In genomic region chr12:40122842-40123241, GRCh38 we compare ENCODE assay signal across 18 cellular contexts. TPM values are rescaled to one million over a fixed set of nuclear protein-coding genes. Genes with fewer than 3 reads are reported as not detected.
DNase-seq lines count a peak whose midpoint lies in the region; ATAC-seq, FAIRE-seq and TF ChIP-seq lines count a peak whose summit lies in the region.
"Had no signal": no experiment of that assay in that cellular context is flagged by ENCODE, and none has a peak within 500 bp of the region (broad histone marks: within the 10 kb centered on the region; RNA-seq: fewer than 3 reads in every experiment).

No MANE protein-coding gene starts in this region.

- no peak overlapping the region for H3K4me2 ChIP-seq in A549
- H3K4me2 ChIP-seq in IMR-90 (ENCODE audit: low read depth, low read length) = no peak overlapping the region
- H3K4me2 ChIP-seq in H1 (ENCODE audit: insufficient read depth in 1 of 2, low read depth in 2 of 2, low read length in 2 of 2) = no peak overlapping the region
- H3K4me2 ChIP-seq: BLaER1 treated with 17β-estradiol and CSF1 and Interleukin-3, amounts not matched to agents 10 nM and 100 nM had no signal

- no peak overlapping the region for H4K91ac ChIP-seq in IMR-90 (ENCODE audit: insufficient read depth, low read depth, low read length)
- no peak overlapping the region for H4K91ac ChIP-seq in H1 (replicated peaks; ENCODE audit: insufficient read length, low read length)

- CTCF ChIA-PET in A549 (lab: Yijun Ruan, JAX) = no interaction called here
- CTCF ChIA-PET in IMR-90 (lab: Yijun Ruan, JAX) = interaction anchor here (1.0 kb wide), 1 partner anchor 15 kb away, joined by 3 read pairs; no protein-coding TSS in a partner anchor
- CTCF ChIA-PET in H1 (lab: Charles Lee; ENCODE audit: partially characterized antibody) = interaction anchor here (1.3 kb wide), 1 partner anchor 111 kb away, joined by 4 read pairs; no protein-coding TSS in a partner anchor

- no peaks in the 10 kb centered on the region for H3K79me2 ChIP-seq in H1 (ENCODE audit: control insufficient read depth in 1 of 2, insufficient read depth in 2 of 2, low read length in 2 of 2)

- H2BK12ac ChIP-seq in H1 (ENCODE audit: low read depth, low read length) = no peak overlapping the region

- in situ Hi-C loops in IMR-90 (cut with MboI; ENCODE audit: low sequenced_read_pairs) = loop anchor here (25.0 kb wide), 1 partner anchor 811 kb away; no protein-coding TSS in a partner anchor

- no peak overlapping the region for H2BK120ac ChIP-seq in IMR-90 (ENCODE audit: low read depth, low read length)
- H2BK120ac ChIP-seq in H1 (replicated peaks; ENCODE audit: low read depth, low read length) = no peak overlapping the region

- H2AK9ac ChIP-seq in IMR-90 (replicated peaks; ENCODE audit: low read depth, low read length, poor library complexity) = no peak overlapping the region

- TF ChIP-seq POLR2A in A549 (IDR thresholded peaks at IDR 0.05; ENCODE audit: low read length) = no peak
- no peak for TF ChIP-seq POLR2A in IMR-90 (IDR thresholded peaks at IDR 0.05; ENCODE audit: low read depth, low read length)
- TF ChIP-seq POLR2A in H1 (IDR thresholded peaks at IDR 0.05; ENCODE audit: control extremely low read depth in 1 of 2, low read depth in 2 of 2, low read length in 2 of 2) = no peak

- no TSS peak for BruUV-seq in IMR-90 (replicated peaks; lab: Mats Ljungman, UMichigan)

- no peaks in the 10 kb centered on the region for H3K4me1 ChIP-seq in A549
- no peaks in the 10 kb centered on the region for H3K4me1 ChIP-seq in IMR-90 (ENCODE audit: control insufficient read depth, insufficient read depth, low read length)
- no peaks in the 10 kb centered on the region for H3K4me1 ChIP-seq in H1 (replicated peaks in 1 of 4; ENCODE audit: control insufficient read depth in 3 of 4, insufficient read depth in 4 of 4, low read length in 3 of 4)
- H3K4me1 ChIP-seq: BLaER1 treated with 17β-estradiol and CSF1 and Interleukin-3, amounts not matched to agents 10 nM and 100 nM; Caco-2 had no signal

- TF ChIP-seq CTCF in A549 (IDR thresholded peaks at IDR 0.05) = no peak
- TF ChIP-seq CTCF in IMR-90 (conservative IDR thresholded peaks at IDR 0.05; ENCODE audit: low read depth, low read length) = no peak
- no peak for TF ChIP-seq CTCF in H1 (IDR thresholded peaks at IDR 0.05; ENCODE audit: control extremely low read depth in 1 of 3, insufficient read depth in 1 of 3, low read depth in 1 of 3, low read length in 3 of 3)

- TF ChIP-seq RAD21 in A549 (conservative IDR thresholded peaks at IDR 0.05 in 1 of 2, IDR thresholded peaks at IDR 0.05 in 1 of 2) (no peak), IMR-90 (IDR thresholded peaks at IDR 0.05; ENCODE audit: low read length) (no peak), H1 (IDR thresholded peaks at IDR 0.05 in 1 of 2, conservative IDR thresholded peaks at IDR 0.05 in 1 of 2; ENCODE audit: low read depth in 2 of 2, low read length in 2 of 2) (no peak)

- no peaks in the 10 kb centered on the region for H4K20me1 ChIP-seq in IMR-90 (ENCODE audit: insufficient read depth, low read length)
- no peaks in the 10 kb centered on the region for H4K20me1 ChIP-seq in H1 (replicated peaks in 1 of 2; ENCODE audit: control insufficient read depth in 1 of 2, insufficient read depth in 2 of 2, low read length in 2 of 2)
- H4K20me1 ChIP-seq: BLaER1 treated with 17β-estradiol and CSF1 and Interleukin-3, amounts not matched to agents 10 nM and 100 nM had no signal

- H3K9ac ChIP-seq in IMR-90 (ENCODE audit: low read depth, low read length) = no peak overlapping the region
- H3K9ac ChIP-seq in H1 (replicated peaks in 1 of 4; ENCODE audit: extremely low read depth in 1 of 4, low read depth in 3 of 4, low read length in 3 of 4) = no peak overlapping the region
- H3K9ac ChIP-seq: BLaER1 treated with 17β-estradiol and CSF1 and Interleukin-3, amounts not matched to agents 10 nM and 100 nM had no signal

- no peak overlapping the region for H3K4ac ChIP-seq in IMR-90 (ENCODE audit: low read depth, low read length)
- no peak overlapping the region for H3K4ac ChIP-seq in H1 (replicated peaks; ENCODE audit: insufficient read length, low read depth, low read length)

- dilution Hi-C loops in IMR-90 (cut with HindIII; ENCODE audit: low sequenced_read_pairs, unreplicated experiment) = no loop called here

- H3K9me3 ChIP-seq in A549 (no peaks in the 10 kb centered on the region), IMR-90 (ENCODE audit: control insufficient read depth, insufficient read depth, low read length) (no peaks in the 10 kb centered on the region), H1 (ENCODE audit: insufficient read depth in 2 of 2, low read depth in 1 of 2, low read length in 1 of 2) (no peaks in the 10 kb centered on the region)
- H3K9me3 ChIP-seq: Caco-2 had no signal

- H3K23ac ChIP-seq in IMR-90 (ENCODE audit: low read depth, low read length) = no peak overlapping the region
- H3K23ac ChIP-seq in H1 (ENCODE audit: insufficient read length) = no peak overlapping the region

- no peak for FAIRE-seq in A549 (lab: Jason Lieb, UNC)
- no peak for FAIRE-seq in H1 (lab: Jason Lieb, UNC)
- FAIRE-seq: A204.1, D721Med, G401.6, GM12891 had no signal

- H2BK20ac ChIP-seq in IMR-90 (ENCODE audit: low read depth, low read length) (no peak overlapping the region), H1 (ENCODE audit: low read length) (no peak overlapping the region)

- no peaks in the 10 kb centered on the region for H3K36me3 ChIP-seq in IMR-90 (ENCODE audit: control insufficient read depth, insufficient read depth, low read length)
- H3K36me3 ChIP-seq in H1 (ENCODE audit: control insufficient read depth in 2 of 4, insufficient read depth in 4 of 4, low read length in 3 of 4) = no peaks in the 10 kb centered on the region
- H3K36me3 ChIP-seq: BLaER1 treated with 17β-estradiol and CSF1 and Interleukin-3, amounts not matched to agents 10 nM and 100 nM had no signal

- no peak for DNase-seq in A549 (ENCODE audit: low read depth in 1 of 2, low spot score in 1 of 2)
- no peak for DNase-seq in IMR-90
- DNase-seq in H1 (ENCODE audit: low read depth in 1 of 2, low spot score in 2 of 2) = no peak
- DNase-seq in sciatic nerve (ENCODE audit: low spot score) = no peak
- DNase-seq: 8988T; Caco-2; Calu3; CD4-positive, alpha-beta T cell; CD8-positive, alpha-beta T cell; DMS79 treated with DMSO at 0.1 percent for 48 hours; GF-D8 had no signal

- no peak overlapping the region for H2AFZ ChIP-seq in IMR-90 (replicated peaks; ENCODE audit: low read length, poor library complexity)
- H2AFZ ChIP-seq in H1 (ENCODE audit: low read length) = no peak overlapping the region

- H3K56ac ChIP-seq in IMR-90 (ENCODE audit: extremely low read depth, insufficient read depth, low read length) = no peak overlapping the region
- H3K56ac ChIP-seq in H1 (replicated peaks; ENCODE audit: insufficient read length, low read depth, low read length) = no peak overlapping the region

- H4K5ac ChIP-seq in IMR-90 (ENCODE audit: low read depth, low read length) (no peak overlapping the region), H1 (ENCODE audit: insufficient read length, low read depth, low read length) (no peak overlapping the region)

- H3K79me1 ChIP-seq in IMR-90 (ENCODE audit: low read depth in 1 of 2, low read length in 2 of 2) (no peaks in the 10 kb centered on the region), H1 (ENCODE audit: low read depth, low read length) (no peaks in the 10 kb centered on the region)

- H3K27ac ChIP-seq in A549 = no peak overlapping the region
- H3K27ac ChIP-seq in IMR-90 (ENCODE audit: insufficient read depth, low read length) = no peak overlapping the region
- no peak overlapping the region for H3K27ac ChIP-seq in H1 (ENCODE audit: low read depth, low read length)
- H3K27ac ChIP-seq: BLaER1 treated with 17β-estradiol and CSF1 and Interleukin-3, amounts not matched to agents 10 nM and 100 nM; C4-2B had no signal

- H3K9me1 ChIP-seq in IMR-90 (ENCODE audit: insufficient read depth, low read length) = no peaks in the 10 kb centered on the region

- TF ChIP-seq EP300 in A549 (IDR thresholded peaks at IDR 0.05) (no peak), H1 (IDR thresholded peaks at IDR 0.05; ENCODE audit: borderline replicate concordance in 1 of 2, low read depth in 2 of 2, low read length in 2 of 2) (no peak)

- H3K23me2 ChIP-seq in H1 (ENCODE audit: low read depth, low read length) = no peaks in the 10 kb centered on the region

- H3K18ac ChIP-seq in IMR-90 (ENCODE audit: low read depth, low read length) (no peak overlapping the region), H1 (ENCODE audit: extremely low read depth, low read length) (no peak overlapping the region)

- H4K8ac ChIP-seq in IMR-90 (ENCODE audit: low read depth in 2 of 2, low read length in 2 of 2) (no peak overlapping the region), H1 (ENCODE audit: extremely low read depth, insufficient read depth, low read length) (no peak overlapping the region)

- POLR2A ChIA-PET in A549 (lab: Yijun Ruan, JAX) (no interaction called here), IMR-90 (lab: Charles Lee; ENCODE audit: unreplicated experiment) (no interaction called here), H1 (lab: Charles Lee; ENCODE audit: partially characterized antibody) (no interaction called here)

- intact Hi-C loops in IMR-90 (cut with micrococcal nuclease) = no loop called here
- intact Hi-C loops in sciatic nerve (cut with DNase I) = no loop called here

- H2AK5ac ChIP-seq in IMR-90 (ENCODE audit: low read depth, low read length) = no peak overlapping the region
- no peak overlapping the region for H2AK5ac ChIP-seq in H1 (ENCODE audit: low read depth, low read length)

- no peak overlapping the region for H2BK5ac ChIP-seq in IMR-90 (ENCODE audit: low read depth, low read length, poor library complexity, severe bottlenecking)
- H2BK5ac ChIP-seq in H1 (ENCODE audit: low read depth, low read length) = no peak overlapping the region

- H3K27me3 ChIP-seq in IMR-90 (ENCODE audit: control insufficient read depth, insufficient read depth, low read length) (no peaks in the 10 kb centered on the region), H1 (replicated peaks in 1 of 4; ENCODE audit: control insufficient read depth in 3 of 4, extremely low read depth in 1 of 4, insufficient read depth in 3 of 4, low read length in 3 of 4) (no peaks in the 10 kb centered on the region)
- H3K27me3 ChIP-seq: BLaER1 treated with 17β-estradiol and CSF1 and Interleukin-3, amounts not matched to agents 10 nM and 100 nM had no signal

- no peak overlapping the region for H3K4me3 ChIP-seq in A549
- H3K4me3 ChIP-seq in IMR-90 (ENCODE audit: insufficient read depth, low read depth, low read length) = no peak overlapping the region
- no peak overlapping the region for H3K4me3 ChIP-seq in H1 (ENCODE audit: extremely low read depth in 1 of 4, insufficient read depth in 2 of 4, low read depth in 3 of 4, low read length in 4 of 4)
- H3K4me3 ChIP-seq: BLaER1 treated with 17β-estradiol and CSF1 and Interleukin-3, amounts not matched to agents 10 nM and 100 nM had no signal

- 21% methylated on average over 1 of the region's 1 CpG for WGBS in A549 (ENCODE audit: missing lambda C conversion rate)
- WGBS in IMR-90 (ENCODE audit: extremely low coverage in 2 of 2, insufficient read length in 1 of 2), 2 experiments = no CpG with 5 or more reads among the region's 1 CpG
- WGBS in H1 (ENCODE audit: extremely low coverage in 1 of 2, insufficient coverage in 1 of 2, insufficient read length in 1 of 2, insufficient replicate concordance in 2 of 2, low coverage in 1 of 2, low lambda C conversion rate in 2 of 2, missing lambda C conversion rate in 1 of 2), 2 experiments = 88% methylated on average over 1 of the region's 1 CpG; no CpG with 5 or more reads in 1 of the 2 experiments

- ATAC-seq in A549 (no peak), IMR-90 (ENCODE audit: low read depth) (no peak), GM19023 (IDR thresholded peaks at IDR 0.05; ENCODE audit: unreplicated experiment) (no peak), sciatic nerve (no peak)
- ATAC-seq: CD8-positive, alpha-beta T cell had no signal

- H2BK15ac ChIP-seq in IMR-90 (ENCODE audit: low read depth, low read length) (no peak overlapping the region), H1 (ENCODE audit: low read length) (no peak overlapping the region)

- H3K14ac ChIP-seq in IMR-90 (replicated peaks; ENCODE audit: low read depth, low read length) (no peak overlapping the region), H1 (ENCODE audit: insufficient read length) (no peak overlapping the region)

RNA-seq across cellular contexts. Expression of gene SLC2A13, which starts 17.0 kb away (rescaled TPM):
- polyA plus RNA-seq in A549 (2011; rRNA removed) (7.1 and 8.2 TPM in 2 replicates), A549 (2017; fragmentation: RNase III; extraction: RNeasy Plus Mini Kit Qiagen cat#74134 plus additional on column Dnase treatment) (2.5 to 4.5 TPM (median 4.0 TPM) in 3 replicates), IMR-90 (2012; rRNA removed) (0.95 and 1.5 TPM in 2 replicates), H1 (2011; rRNA removed) (2.0 and 2.8 TPM in 2 replicates)
- 1.6 and 2.2 TPM in 2 replicates for polyA plus RNA-seq in A549 (2012; cell fraction: cytosol; rRNA removed)
- polyA plus RNA-seq in A549 (2012; cell fraction: nucleus; rRNA removed) = 1.9 and 2.1 TPM in 2 replicates
- 11.1 and 11.8 TPM in 2 replicates for polyA minus RNA-seq in A549 (2011; rRNA and poly(A)+ RNA removed)
- total RNA-seq in IMR-90 (2012; rRNA removed) (3.9 and 5.8 TPM in 2 replicates), sciatic nerve (12.7 TPM)
- polyA plus RNA-seq in IMR-90 (2012; cell fraction: cytosol; rRNA removed) = 0.64 and 1.0 TPM in 2 replicates
- 3.0 and 3.3 TPM in 2 replicates for polyA plus RNA-seq in IMR-90 (2012; cell fraction: nucleus; rRNA removed; ENCODE audit: low replicate concordance)
- total RNA-seq in H1 (2021; fragmentation: NEBNext Ultra II Directional; extraction: Animal tissue kit (Norgen Biotek cat#: 25700)) = 8.4 and 9.6 TPM in 2 replicates
- polyA plus RNA-seq in H1 (2011; cell fraction: cytosol; rRNA removed) = 2.7 TPM
- polyA plus RNA-seq in H1 (2011; cell fraction: nucleus; rRNA removed) = 6.2 TPM
- 1.8 to 4.8 TPM (median 3.0 TPM) in 4 replicates for polyA plus RNA-seq in H1 (2012, experiment 1 of 2)
- polyA plus RNA-seq in H1 (2012, experiment 2 of 2) = 0.76 TPM
- polyA plus RNA-seq in H1 (2013, experiment 1 of 2) = 6.7 TPM
- 6.7 TPM for polyA plus RNA-seq in H1 (2013, experiment 2 of 2)
- polyA minus RNA-seq in H1 (2011; rRNA and poly(A)+ RNA removed) = 11.6 and 11.9 TPM in 2 replicates
- polyA minus RNA-seq in H1 (2011; cell fraction: cytosol; rRNA and poly(A)+ RNA removed) = 9.5 TPM
- 47.5 TPM for polyA minus RNA-seq in H1 (2011; cell fraction: nucleus; rRNA and poly(A)+ RNA removed)

Comparison
In these comparisons a context has a peak if more than half of its experiments do, and no peak if none do; other contexts are left out.
1. Of the 18 proteins assayed by ChIP-seq in both H1 and A549: peak only in H1: none; only in A549: none; in both: MAFK; in neither: 17.